In genomic region chr6:23522751-23523527, GRCh38 we compare ENCODE assay signal across 23 cellular contexts.
DNase-seq lines count a peak whose midpoint lies in the region; ATAC-seq and TF ChIP-seq lines count a peak whose summit lies in the region.
"Had no signal": no experiment of that assay in that cellular context is flagged by ENCODE, and none has a peak within 500 bp of the region (broad histone marks: within the 10 kb centered on the region; RNA-seq: fewer than 3 reads in every experiment).

No MANE protein-coding gene starts in this region.

- no peaks in the 10 kb centered on the region for H3K36me3 ChIP-seq in WERI-Rb-1
- H3K36me3 ChIP-seq: ovary, tibial nerve had no signal

- DNase-seq in NCI-H2171 treated with DMSO at 0.1 percent for 48 hours (lab: John Stamatoyannopoulos, UW) (peak; percentile 87), WERI-Rb-1 (peak; percentile 88), left kidney (ENCODE audit: low read depth, low spot score) (peak; percentile 15), NCI-H2107 treated with DMSO at 0.1 percent for 48 hours (lab: John Stamatoyannopoulos, UW; ENCODE audit: unreplicated experiment) (no peak), NOMO-1 (lab: John Stamatoyannopoulos, UW; ENCODE audit: unreplicated experiment in 2 of 2) (no peak)
- DNase-seq in activated naive CD4-positive, alpha-beta T cell (lab: John Stamatoyannopoulos, UW): no peak
- DNase-seq: activated CD4-positive, alpha-beta T cell treated with anti-CD3 and anti-CD28 coated beads for 48 hours; activated effector memory CD4-positive, alpha-beta T cell treated with anti-CD3 and anti-CD28 coated beads, Interleukin-2, amount 50 U/mL, for 16 hours; activated T-cell treated with anti-CD3 and anti-CD28 coated beads, Interleukin-2, amount 50 U/mL, for 1 hour; CD8-positive, alpha-beta T cell; DMS53; dorsolateral prefrontal cortex; hypothalamus; naive thymus-derived CD8-positive, alpha-beta T cell; NCI-H774; ovary; stimulated activated CD4-positive, alpha-beta T cell treated with anti-CD3 and anti-CD28 coated beads, Interleukin-2, amount 100 ng/mL, for 24 hours had no signal

- TF ChIP-seq CTCF in C4-2B (conservative IDR thresholded peaks at IDR 0.05) (no peak), WERI-Rb-1 (IDR thresholded peaks at IDR 0.05; ENCODE audit: low read depth, low read length) (no peak)

- peak overlapping the region; percentile 31 for H3K4me3 ChIP-seq in WERI-Rb-1 (ENCODE audit: low read depth, low read length)
- H3K4me3 ChIP-seq: dorsolateral prefrontal cortex, ovary, SK-N-MC, tibial nerve had no signal

- H3K27ac ChIP-seq in C4-2B (peak overlapping the region; percentile 1; the same call in 1 of the 2 replicates), WERI-Rb-1 (peak overlapping the region; percentile 91)
- H3K27ac ChIP-seq: dorsolateral prefrontal cortex, KMS-11, ovary, RWPE1, SK-N-MC, tibial nerve had no signal

- H3K27me3 ChIP-seq in WERI-Rb-1 (ENCODE audit: insufficient read depth, low read depth, severe bottlenecking): no peaks in the 10 kb centered on the region
- H3K27me3 ChIP-seq: dorsolateral prefrontal cortex, ovary, tibial nerve had no signal

- no peaks in the 10 kb centered on the region for H3K9me3 ChIP-seq in WERI-Rb-1 (ENCODE audit: severe bottlenecking)
- H3K9me3 ChIP-seq: ovary, tibial nerve had no signal

- ATAC-seq in HG03097 (IDR thresholded peaks at IDR 0.05; ENCODE audit: low FRiP score, unreplicated experiment): no peak
- ATAC-seq: CD8-positive, alpha-beta T cell; naive thymus-derived CD8-positive, alpha-beta T cell had no signal

Comparison
In these comparisons a context has a peak if more than half of its experiments do, and no peak if none do; other contexts are left out.
1. DNase-seq: peak in NCI-H2171 treated with DMSO at 0.1 percent for 48 hours (single experiment), WERI-Rb-1 (single experiment) and left kidney (single experiment); none in NCI-H2107 treated with DMSO at 0.1 percent for 48 hours (single experiment), NOMO-1 (0 of 2) and activated naive CD4-positive, alpha-beta T cell (0 of 4).